In the genomic region with DNA sequence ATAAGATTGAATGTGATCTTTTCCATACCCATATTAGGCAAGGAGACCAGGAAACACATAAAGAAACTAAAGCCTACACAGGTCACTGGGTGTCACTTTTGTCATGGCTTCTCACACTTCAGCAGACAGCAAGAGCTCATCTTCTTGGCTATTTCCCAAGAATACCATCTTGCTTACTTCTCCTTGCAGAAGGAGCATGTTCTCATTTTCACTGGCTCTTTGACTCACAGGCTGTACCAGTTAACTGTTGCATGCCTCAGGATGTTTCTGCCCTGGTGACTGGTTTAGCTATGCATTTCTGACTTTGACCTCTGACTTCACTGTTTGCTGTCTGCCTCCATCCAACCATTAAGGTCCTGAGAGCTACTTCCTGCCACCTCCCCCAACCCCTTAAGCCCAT, we compare ENCODE assay signal across 1 cellular context.
TF ChIP-seq lines count a peak whose summit lies in the region.

No MANE protein-coding gene starts in this region.

TF ChIP-seq in WTC11, 78 proteins besides CTCF, POLR2A, EP300 and RAD21 (continued from another document):
- TF ChIP-seq, protein P1, sequence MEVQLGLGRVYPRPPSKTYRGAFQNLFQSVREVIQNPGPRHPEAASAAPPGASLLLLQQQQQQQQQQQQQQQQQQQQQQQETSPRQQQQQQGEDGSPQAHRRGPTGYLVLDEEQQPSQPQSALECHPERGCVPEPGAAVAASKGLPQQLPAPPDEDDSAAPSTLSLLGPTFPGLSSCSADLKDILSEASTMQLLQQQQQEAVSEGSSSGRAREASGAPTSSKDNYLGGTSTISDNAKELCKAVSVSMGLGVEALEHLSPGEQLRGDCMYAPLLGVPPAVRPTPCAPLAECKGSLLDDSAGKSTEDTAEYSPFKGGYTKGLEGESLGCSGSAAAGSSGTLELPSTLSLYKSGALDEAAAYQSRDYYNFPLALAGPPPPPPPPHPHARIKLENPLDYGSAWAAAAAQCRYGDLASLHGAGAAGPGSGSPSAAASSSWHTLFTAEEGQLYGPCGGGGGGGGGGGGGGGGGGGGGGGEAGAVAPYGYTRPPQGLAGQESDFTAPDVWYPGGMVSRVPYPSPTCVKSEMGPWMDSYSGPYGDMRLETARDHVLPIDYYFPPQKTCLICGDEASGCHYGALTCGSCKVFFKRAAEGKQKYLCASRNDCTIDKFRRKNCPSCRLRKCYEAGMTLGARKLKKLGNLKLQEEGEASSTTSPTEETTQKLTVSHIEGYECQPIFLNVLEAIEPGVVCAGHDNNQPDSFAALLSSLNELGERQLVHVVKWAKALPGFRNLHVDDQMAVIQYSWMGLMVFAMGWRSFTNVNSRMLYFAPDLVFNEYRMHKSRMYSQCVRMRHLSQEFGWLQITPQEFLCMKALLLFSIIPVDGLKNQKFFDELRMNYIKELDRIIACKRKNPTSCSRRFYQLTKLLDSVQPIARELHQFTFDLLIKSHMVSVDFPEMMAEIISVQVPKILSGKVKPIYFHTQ (CRISPR knock-in tag; IDR thresholded peaks at IDR 0.05): no peak
- no peak for TF ChIP-seq RELA (CRISPR knock-in tag; IDR thresholded peaks at IDR 0.05; ENCODE audit: borderline replicate concordance)
- TF ChIP-seq, protein P2, sequence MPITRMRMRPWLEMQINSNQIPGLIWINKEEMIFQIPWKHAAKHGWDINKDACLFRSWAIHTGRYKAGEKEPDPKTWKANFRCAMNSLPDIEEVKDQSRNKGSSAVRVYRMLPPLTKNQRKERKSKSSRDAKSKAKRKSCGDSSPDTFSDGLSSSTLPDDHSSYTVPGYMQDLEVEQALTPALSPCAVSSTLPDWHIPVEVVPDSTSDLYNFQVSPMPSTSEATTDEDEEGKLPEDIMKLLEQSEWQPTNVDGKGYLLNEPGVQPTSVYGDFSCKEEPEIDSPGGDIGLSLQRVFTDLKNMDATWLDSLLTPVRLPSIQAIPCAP (CRISPR knock-in tag; IDR thresholded peaks at IDR 0.05): no peak
- TF ChIP-seq, protein P3, sequence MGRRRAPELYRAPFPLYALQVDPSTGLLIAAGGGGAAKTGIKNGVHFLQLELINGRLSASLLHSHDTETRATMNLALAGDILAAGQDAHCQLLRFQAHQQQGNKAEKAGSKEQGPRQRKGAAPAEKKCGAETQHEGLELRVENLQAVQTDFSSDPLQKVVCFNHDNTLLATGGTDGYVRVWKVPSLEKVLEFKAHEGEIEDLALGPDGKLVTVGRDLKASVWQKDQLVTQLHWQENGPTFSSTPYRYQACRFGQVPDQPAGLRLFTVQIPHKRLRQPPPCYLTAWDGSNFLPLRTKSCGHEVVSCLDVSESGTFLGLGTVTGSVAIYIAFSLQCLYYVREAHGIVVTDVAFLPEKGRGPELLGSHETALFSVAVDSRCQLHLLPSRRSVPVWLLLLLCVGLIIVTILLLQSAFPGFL (CRISPR knock-in tag; IDR thresholded peaks at IDR 0.05; ENCODE audit: borderline replicate concordance): no peak
- TF ChIP-seq, protein P4, sequence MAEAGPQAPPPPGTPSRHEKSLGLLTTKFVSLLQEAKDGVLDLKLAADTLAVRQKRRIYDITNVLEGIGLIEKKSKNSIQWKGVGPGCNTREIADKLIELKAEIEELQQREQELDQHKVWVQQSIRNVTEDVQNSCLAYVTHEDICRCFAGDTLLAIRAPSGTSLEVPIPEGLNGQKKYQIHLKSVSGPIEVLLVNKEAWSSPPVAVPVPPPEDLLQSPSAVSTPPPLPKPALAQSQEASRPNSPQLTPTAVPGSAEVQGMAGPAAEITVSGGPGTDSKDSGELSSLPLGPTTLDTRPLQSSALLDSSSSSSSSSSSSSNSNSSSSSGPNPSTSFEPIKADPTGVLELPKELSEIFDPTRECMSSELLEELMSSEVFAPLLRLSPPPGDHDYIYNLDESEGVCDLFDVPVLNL (CRISPR knock-in tag; IDR thresholded peaks at IDR 0.05; ENCODE audit: borderline replicate concordance, low read depth): no peak
